In the genomic region with DNA sequence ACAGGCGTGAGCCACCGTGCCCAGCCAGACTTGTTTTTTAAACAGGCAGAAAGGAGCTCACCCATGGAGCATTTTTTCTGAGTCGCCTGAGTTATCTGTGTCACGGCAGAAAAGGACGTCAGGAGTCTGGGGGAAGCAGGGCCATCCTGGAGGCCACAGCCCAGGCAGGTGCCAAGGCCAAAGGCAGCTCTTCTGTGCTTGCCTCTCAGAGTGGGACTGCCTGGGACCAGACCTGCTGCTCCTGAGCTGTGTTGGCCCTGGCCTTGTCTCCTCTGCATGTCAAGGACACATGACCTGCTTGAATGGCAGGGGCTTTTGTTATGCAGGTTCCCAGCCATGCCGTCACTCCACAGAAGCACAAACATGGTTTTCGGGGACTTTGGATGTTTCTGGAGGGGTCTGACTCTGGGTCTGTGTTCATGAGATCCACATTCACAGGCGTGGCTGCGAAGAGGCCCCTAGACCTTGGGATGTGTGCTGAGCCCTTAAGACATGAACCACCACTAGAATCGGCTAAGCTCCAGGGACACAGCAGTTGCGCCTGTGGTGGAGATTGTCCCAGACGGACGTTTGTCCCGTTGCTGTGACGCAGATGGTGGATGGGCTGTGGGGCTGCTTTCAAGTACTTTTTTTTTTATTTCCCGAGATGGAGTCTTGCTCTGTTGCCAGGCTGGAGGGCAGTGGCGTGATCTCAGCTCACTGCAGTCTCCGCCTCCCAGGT, we compare ENCODE assay signal across 16 cellular contexts. TPM values are rescaled to one million over a fixed set of nuclear protein-coding genes. Genes with fewer than 3 reads are reported as not detected.
A peak's percentile ranks its signal among the peaks of the same experiment; 100 is the strongest.
DNase-seq lines count a peak whose midpoint lies in the region; ATAC-seq and TF ChIP-seq lines count a peak whose summit lies in the region.
"Had no signal": no experiment of that assay in that cellular context is flagged by ENCODE, and none has a peak within 500 bp of the region (broad histone marks: within the 10 kb centered on the region; RNA-seq: fewer than 3 reads in every experiment).

No MANE protein-coding gene starts in this region.

- H3K9me2 ChIP-seq in OCI-LY1 (ENCODE audit: low read depth, low read length) = no peaks in the 10 kb centered on the region

- ATAC-seq in HG03159 (IDR thresholded peaks at IDR 0.05; ENCODE audit: unreplicated experiment) = no peak
- ATAC-seq in HG03460 (IDR thresholded peaks at IDR 0.05; ENCODE audit: unreplicated experiment) = no peak
- ATAC-seq: stimulated activated naive CD8-positive, alpha-beta T cell treated with anti-CD3 and anti-CD28 coated beads, Interleukin-15, Interleukin-2, amounts not matched to agents 100 U/mL and 50 U/mL, for 24 hours had no signal

- TF ChIP-seq CTCF in OCI-LY1 (IDR thresholded peaks at IDR 0.05; ENCODE audit: low read length) (no peak), dorsolateral prefrontal cortex (IDR thresholded peaks at IDR 0.05 in 54 of 56, conservative IDR thresholded peaks at IDR 0.05 in 2 of 56; ENCODE audit: low read depth in 1 of 56, partially characterized antibody in 56 of 56) (no peak), type B pancreatic cell (conservative IDR thresholded peaks at IDR 0.05) (no peak)

- no peaks in the 10 kb centered on the region for H3K9me3 Mint-ChIP-seq in type B pancreatic cell
- no peaks in the 10 kb centered on the region for H3K9me3 Mint-ChIP-seq in activated T-cell treated with anti-CD3 and anti-CD28 coated beads, Interleukin-2, amount 50 U/mL, for 24 hours
- H3K9me3 Mint-ChIP-seq: HFFc6, memory B cell had no signal

- H3K27ac Mint-ChIP-seq in type B pancreatic cell = peak overlapping the region; percentile 80
- H3K27ac Mint-ChIP-seq in activated T-cell treated with anti-CD3 and anti-CD28 coated beads, Interleukin-2, amount 50 U/mL, for 24 hours = no peak overlapping the region
- H3K27ac Mint-ChIP-seq: memory B cell had no signal

- H3K4me3 ChIP-seq in OCI-LY1 (ENCODE audit: low read depth, low read length, poor library complexity, severe bottlenecking) (peak overlapping the region; percentile 31), dorsolateral prefrontal cortex (no peak overlapping the region), muscle layer of duodenum (ENCODE audit: low read depth in 1 of 2, low read length in 2 of 2) (no peak overlapping the region)
- H3K4me3 ChIP-seq: smooth muscle cell had no signal

- H3K79me2 ChIP-seq in OCI-LY1 (ENCODE audit: insufficient read depth, low read length) = peaks cover 81% of the 10 kb centered on the region

- no peaks in the 10 kb centered on the region for H3K36me3 Mint-ChIP-seq in type B pancreatic cell
- H3K36me3 Mint-ChIP-seq in activated T-cell treated with anti-CD3 and anti-CD28 coated beads, Interleukin-2, amount 50 U/mL, for 24 hours (ENCODE audit: low read depth) = peaks cover 17% of the 10 kb centered on the region

- no peaks in the 10 kb centered on the region for H3K27me3 Mint-ChIP-seq in type B pancreatic cell
- H3K27me3 Mint-ChIP-seq in activated T-cell treated with anti-CD3 and anti-CD28 coated beads, Interleukin-2, amount 50 U/mL, for 24 hours = no peaks in the 10 kb centered on the region
- H3K27me3 Mint-ChIP-seq: memory B cell had no signal

- no peak overlapping the region for H3K4me3 Mint-ChIP-seq in type B pancreatic cell
- H3K4me3 Mint-ChIP-seq in activated T-cell treated with anti-CD3 and anti-CD28 coated beads, Interleukin-2, amount 50 U/mL, for 24 hours = no peak overlapping the region
- H3K4me3 Mint-ChIP-seq: HFFc6, memory B cell had no signal

- H3F3A ChIP-seq in OCI-LY1 (ENCODE audit: insufficient read depth, low read length) = peaks cover 3% of the 10 kb centered on the region; the same call in 1 of the 2 replicates

- peaks cover 29% of the 10 kb centered on the region for H3K4me1 Mint-ChIP-seq in type B pancreatic cell (ENCODE audit: unreplicated experiment)
- H3K4me1 Mint-ChIP-seq in activated T-cell treated with anti-CD3 and anti-CD28 coated beads, Interleukin-2, amount 50 U/mL, for 24 hours (ENCODE audit: low read depth) = peaks cover 46% of the 10 kb centered on the region

- H3K9ac ChIP-seq in OCI-LY1 (ENCODE audit: low read length) = peak overlapping the region; percentile 19; the same call in 1 of the 2 replicates

- H2AFZ ChIP-seq in OCI-LY1 (ENCODE audit: low read length) = no peak overlapping the region

- DNase-seq in dorsolateral prefrontal cortex (no peak), type B pancreatic cell (ENCODE audit: extremely low spot score, unreplicated experiment) (no peak), UCSD-AML1 (lab: John Stamatoyannopoulos, UW; ENCODE audit: unreplicated experiment) (no peak)
- DNase-seq in activated T-cell treated with anti-CD3 and anti-CD28 coated beads, Interleukin-2, amount 50 U/mL, for 24 hours = no peak
- DNase-seq: activated CD4-positive, alpha-beta T cell treated with anti-CD3 and anti-CD28 coated beads, Interleukin-2, amount 50 U/mL, for 48 hours; effector CD8-positive, alpha-beta T cell; HFFc6; NCI-H146; stimulated activated naive CD8-positive, alpha-beta T cell treated with anti-CD3 and anti-CD28 coated beads, Interleukin-15, Interleukin-2, amounts not matched to agents 100 U/mL and 50 U/mL, for 24 hours had no signal

- H3K4me1 ChIP-seq in OCI-LY1 (ENCODE audit: insufficient read depth, low read length, severe bottlenecking) = peaks cover 44% of the 10 kb centered on the region
- H3K4me1 ChIP-seq in muscle layer of duodenum (ENCODE audit: control insufficient read depth in 1 of 2, insufficient read depth in 2 of 2, low read length in 2 of 2) = peaks cover 21 to 55% of the 10 kb centered on the region in 2 donors

- H3K27me3 ChIP-seq in OCI-LY1 (ENCODE audit: insufficient read depth, low read length) = no peaks in the 10 kb centered on the region
- no peaks in the 10 kb centered on the region for H3K27me3 ChIP-seq in dorsolateral prefrontal cortex
- no peaks in the 10 kb centered on the region for H3K27me3 ChIP-seq in muscle layer of duodenum (ENCODE audit: low read depth, low read length)
- H3K27me3 ChIP-seq: neutrophil had no signal

- H4K20me1 ChIP-seq in OCI-LY1 (ENCODE audit: insufficient read depth, low read length) = no peaks in the 10 kb centered on the region

- H3K36me3 ChIP-seq in OCI-LY1 (ENCODE audit: insufficient read depth, low read length) (peaks cover 9% of the 10 kb centered on the region; the same call in 1 of the 2 replicates), muscle layer of duodenum (ENCODE audit: control insufficient read depth in 1 of 2, insufficient read depth in 2 of 2, low read length in 2 of 2) (no peaks in the 10 kb centered on the region)
- H3K36me3 ChIP-seq: neutrophil had no signal

- intact Hi-C loops in dorsolateral prefrontal cortex (cut with DNase I) = loop anchor here in 1 of 2 donors (5.0 to 10.0 kb wide), 2 partner anchors 61 to 199 kb away; partner anchors contain the start of gene TEX19

- H3K4me2 ChIP-seq in OCI-LY1 (ENCODE audit: low read length) = peak overlapping the region; percentile 58
- H3K4me2 ChIP-seq: smooth muscle cell had no signal

- peak overlapping the region; percentile 82 for H3K27ac ChIP-seq in OCI-LY1 (ENCODE audit: low read depth, low read length, poor library complexity, severe bottlenecking)
- H3K27ac ChIP-seq in dorsolateral prefrontal cortex = peak overlapping the region in 56 of 59 donors; percentile 4 to 80 (median 60)
- H3K27ac ChIP-seq in muscle layer of duodenum (ENCODE audit: low read length) = peak overlapping the region; percentile 85

- no peaks in the 10 kb centered on the region for H3K9me3 ChIP-seq in OCI-LY1 (ENCODE audit: low read length)
- H3K9me3 ChIP-seq in muscle layer of duodenum (ENCODE audit: control insufficient read depth in 1 of 2, low read length in 2 of 2) = no peaks in the 10 kb centered on the region
- H3K9me3 ChIP-seq: neutrophil had no signal

RNA-seq across cellular contexts. Expression of gene FOXK2, which starts 33.8 kb away (rescaled TPM):
- total RNA-seq in dorsolateral prefrontal cortex (100 to 1,000 TPM in 8 of 120 experiments, 10 to 100 TPM in 112; 65.0 to 126 (median 81.9) TPM), type B pancreatic cell (ENCODE audit: low replicate concordance) (59.5 and 75.5 TPM in 2 replicates)
